ENCODE assay signal across 17 cellular contexts in genomic region chr2:238483656-238484055, GRCh38. TPM values are rescaled to one million over a fixed set of nuclear protein-coding genes. Genes with fewer than 3 reads are reported as not detected.
DNase-seq lines count a peak whose midpoint lies in the region; ATAC-seq and TF ChIP-seq lines count a peak whose summit lies in the region.
"Had no signal": no experiment of that assay in that cellular context is flagged by ENCODE, and none has a peak within 500 bp of the region (broad histone marks: within the 10 kb centered on the region; RNA-seq: fewer than 3 reads in every experiment).

No MANE protein-coding gene starts in this region.

- H3K36me3 ChIP-seq in prostate gland = no peaks in the 10 kb centered on the region
- H3K36me3 ChIP-seq: BE2C had no signal

- H3K27me3 ChIP-seq in prostate gland (replicated peaks; ENCODE audit: insufficient read depth) = no peaks in the 10 kb centered on the region

- TF ChIP-seq CTCF in natural killer cell (IDR thresholded peaks at IDR 0.05) (no peak), fibroblast of mammary gland (conservative IDR thresholded peaks at IDR 0.05; ENCODE audit: control insufficient read depth, insufficient read depth, low read depth, low read length) (no peak), prostate gland (IDR thresholded peaks at IDR 0.05) (no peak)

- H3K9me3 ChIP-seq in prostate gland = no peaks in the 10 kb centered on the region
- H3K9me3 ChIP-seq: BE2C had no signal

- peaks cover 11% of the 10 kb centered on the region for H3K36me3 Mint-ChIP-seq in natural killer cell
- peaks cover 10% of the 10 kb centered on the region for H3K36me3 Mint-ChIP-seq in natural killer cell treated with Interleukin-12 subunit alpha and Interleukin-12 subunit beta and Interleukin-15 and Interleukin-18, amount 100 ng/mL, for 72 hours

- no peaks in the 10 kb centered on the region for H3K27me3 Mint-ChIP-seq in natural killer cell (ENCODE audit: low read depth in 2 of 2)
- H3K27me3 Mint-ChIP-seq in natural killer cell treated with Interleukin-12 subunit alpha and Interleukin-12 subunit beta and Interleukin-15 and Interleukin-18, amount 100 ng/mL, for 72 hours = no peaks in the 10 kb centered on the region
- H3K27me3 Mint-ChIP-seq: CD4-positive, alpha-beta memory T cell had no signal

- intact Hi-C loops in natural killer cell (cut with micrococcal nuclease) (no loop called here), prostate gland (cut with DNase I) (no loop called here)

- H3K4me1 ChIP-seq in prostate gland (replicated peaks) = no peaks in the 10 kb centered on the region
- H3K4me1 ChIP-seq: BE2C had no signal

- H3K4me3 Mint-ChIP-seq in natural killer cell = no peak overlapping the region
- no peak overlapping the region for H3K4me3 Mint-ChIP-seq in natural killer cell treated with Interleukin-12 subunit alpha and Interleukin-12 subunit beta and Interleukin-15 and Interleukin-18, amount 100 ng/mL, for 72 hours
- H3K4me3 Mint-ChIP-seq: CD4-positive, alpha-beta memory T cell; H9 had no signal

- peaks cover 3 to 10% of the 10 kb centered on the region in 2 donors for H3K9me3 Mint-ChIP-seq in natural killer cell
- peaks cover 9% of the 10 kb centered on the region for H3K9me3 Mint-ChIP-seq in natural killer cell treated with Interleukin-12 subunit alpha and Interleukin-12 subunit beta and Interleukin-15 and Interleukin-18, amount 100 ng/mL, for 72 hours

- peak; percentile 6 for DNase-seq in natural killer cell
- no peak for DNase-seq in natural killer cell treated with Interleukin-12 subunit alpha and Interleukin-12 subunit beta and Interleukin-15 and Interleukin-18, amount 100 ng/mL, for 72 hours (ENCODE audit: low spot score)
- DNase-seq in fibroblast of mammary gland (ENCODE audit: low read depth) = peak; percentile 30
- DNase-seq in myocyte (ENCODE audit: low read depth) = peak; percentile 12
- no peak for DNase-seq in CD1c-positive myeloid dendritic cell (ENCODE audit: extremely low spot score)
- DNase-seq in AG08396 (ENCODE audit: low spot score) = no peak
- DNase-seq in middle frontal gyrus (ENCODE audit: extremely low spot score, low spot score) = no peak
- DNase-seq in prostate gland (ENCODE audit: low spot score) = no peak
- DNase-seq: 8988T; BE2C; CD4-positive, alpha-beta memory T cell; DMS153; DMS79; GDM1; H9; IMR-90 had no signal

- H3K27ac Mint-ChIP-seq in natural killer cell = no peak overlapping the region
- no peak overlapping the region for H3K27ac Mint-ChIP-seq in natural killer cell treated with Interleukin-12 subunit alpha and Interleukin-12 subunit beta and Interleukin-15 and Interleukin-18, amount 100 ng/mL, for 72 hours
- H3K27ac Mint-ChIP-seq: CD4-positive, alpha-beta memory T cell; H9 had no signal

- H3K4me1 Mint-ChIP-seq in natural killer cell = no peaks in the 10 kb centered on the region
- H3K4me1 Mint-ChIP-seq in natural killer cell treated with Interleukin-12 subunit alpha and Interleukin-12 subunit beta and Interleukin-15 and Interleukin-18, amount 100 ng/mL, for 72 hours (ENCODE audit: low read depth in 2 of 2) = no peaks in the 10 kb centered on the region
- H3K4me1 Mint-ChIP-seq: CD4-positive, alpha-beta memory T cell had no signal

- WGBS in prostate gland = 72% methylated on average over 8 of the region's 8 CpGs

- H3K4me3 ChIP-seq in fibroblast of mammary gland (ENCODE audit: control insufficient read depth, low read depth, low read length) = no peak overlapping the region
- H3K4me3 ChIP-seq in prostate gland = no peak overlapping the region

- H3K27ac ChIP-seq in prostate gland = no peak overlapping the region
- H3K27ac ChIP-seq: C4-2B had no signal

- no peak for ATAC-seq in natural killer cell
- no peak for ATAC-seq in natural killer cell treated with Interleukin-12 subunit alpha and Interleukin-12 subunit beta and Interleukin-15 and Interleukin-18, amount 100 ng/mL, for 72 hours

- no peak for TF ChIP-seq POLR2A in prostate gland (IDR thresholded peaks at IDR 0.05)

RNA-seq across cellular contexts. Expression of gene ASB1, which starts 56.9 kb away (rescaled TPM):
- total RNA-seq in natural killer cell (10 to 100 TPM; 38.3 to 47.5 (median 38.9) TPM), myocyte (55.5 and 70.7 TPM in 2 replicates), prostate gland (10 to 100 TPM; 11.9 to 27.8 TPM)
- 10 to 100 TPM; 50.2 to 63.3 TPM for total RNA-seq in natural killer cell treated with Interleukin-12 subunit alpha and Interleukin-12 subunit beta and Interleukin-15 and Interleukin-18, amount 100 ng/mL, for 72 hours
- 77.6 TPM for polyA plus RNA-seq in myocyte (2012)

Comparison
In these comparisons a context has a peak if more than half of its experiments do, and no peak if none do; other contexts are left out.
1. DNase-seq: peak in natural killer cell (single experiment), fibroblast of mammary gland (single experiment) and myocyte (single experiment); none in natural killer cell treated with Interleukin-12 subunit alpha and Interleukin-12 subunit beta and Interleukin-15 and Interleukin-18, amount 100 ng/mL, for 72 hours (single experiment), CD1c-positive myeloid dendritic cell (single experiment), AG08396 (single experiment), middle frontal gyrus (single experiment) and prostate gland (single experiment).